In genomic region chr5:463952-464351, GRCh38 we compare ENCODE assay signal across 9 cellular contexts. TPM values are rescaled to one million over a fixed set of nuclear protein-coding genes. Genes with fewer than 3 reads are reported as not detected.
DNase-seq lines count a peak whose midpoint lies in the region; ATAC-seq lines count a peak whose summit lies in the region.
"Had no signal": no experiment of that assay in that cellular context is flagged by ENCODE, and none has a peak within 500 bp of the region (broad histone marks: within the 10 kb centered on the region; RNA-seq: fewer than 3 reads in every experiment).

No MANE protein-coding gene starts in this region.

- peak overlapping the region; percentile 13 to 42 for H3K4me3 Mint-ChIP-seq in activated T-cell treated with anti-CD3 and anti-CD28 coated beads, Interleukin-2, amount 50 U/mL, for 72 hours
- peak overlapping the region; percentile 6 for H3K4me3 Mint-ChIP-seq in memory B cell
- peak overlapping the region; percentile 23 for H3K4me3 Mint-ChIP-seq in stimulated activated naive CD8-positive, alpha-beta T cell treated with anti-CD3 and anti-CD28 coated beads, Interleukin-15, Interleukin-2, amounts not matched to agents 100 ng/mL and 50 ng/mL, for 24 hours

- H3K9me3 Mint-ChIP-seq in activated T-cell treated with anti-CD3 and anti-CD28 coated beads, Interleukin-2, amount 50 U/mL, for 72 hours, result no peaks in the 10 kb centered on the region
- no peaks in the 10 kb centered on the region for H3K9me3 Mint-ChIP-seq in memory B cell
- no peaks in the 10 kb centered on the region for H3K9me3 Mint-ChIP-seq in stimulated activated naive CD8-positive, alpha-beta T cell treated with anti-CD3 and anti-CD28 coated beads, Interleukin-15, Interleukin-2, amounts not matched to agents 100 ng/mL and 50 ng/mL, for 24 hours

- peak; percentile 52 for DNase-seq in T-helper 9 cell
- DNase-seq in activated T-cell treated with anti-CD3 and anti-CD28 coated beads, Interleukin-2, amount 50 U/mL, for 72 hours, result peak; percentile 71 to 81
- peak; percentile 61 to 85 for DNase-seq in memory B cell (ENCODE audit: low spot score in 2 of 2)
- DNase-seq in NCI-H1694 treated with DMSO at 0.1 percent for 48 hours (lab: John Stamatoyannopoulos, UW), result no peak
- DNase-seq: brain microvascular endothelial cell, HCEC 1CT had no signal

- H3K36me3 Mint-ChIP-seq in activated T-cell treated with anti-CD3 and anti-CD28 coated beads, Interleukin-2, amount 50 U/mL, for 72 hours (ENCODE audit: insufficient read depth in 2 of 2), result peaks cover 20 to 35% of the 10 kb centered on the region in 2 donors
- H3K36me3 Mint-ChIP-seq in memory B cell, result peaks cover 23% of the 10 kb centered on the region
- peaks cover 54% of the 10 kb centered on the region for H3K36me3 Mint-ChIP-seq in stimulated activated naive CD8-positive, alpha-beta T cell treated with anti-CD3 and anti-CD28 coated beads, Interleukin-15, Interleukin-2, amounts not matched to agents 100 ng/mL and 50 ng/mL, for 24 hours (ENCODE audit: low read depth)

- ATAC-seq in activated T-cell treated with anti-CD3 and anti-CD28 coated beads, Interleukin-2, amount 50 U/mL, for 72 hours (replicated peaks in 1 of 2), result peak; percentile 79
- ATAC-seq in memory B cell (ENCODE audit: low read depth), result peak; percentile 94
- no peak for ATAC-seq in HG03571 (IDR thresholded peaks at IDR 0.05; ENCODE audit: unreplicated experiment)
- no peak for ATAC-seq in HG03159 (IDR thresholded peaks at IDR 0.05; ENCODE audit: unreplicated experiment)

- no peaks in the 10 kb centered on the region for H3K27me3 Mint-ChIP-seq in activated T-cell treated with anti-CD3 and anti-CD28 coated beads, Interleukin-2, amount 50 U/mL, for 72 hours (ENCODE audit: low read depth)
- H3K27me3 Mint-ChIP-seq in memory B cell, result no peaks in the 10 kb centered on the region
- H3K27me3 Mint-ChIP-seq in stimulated activated naive CD8-positive, alpha-beta T cell treated with anti-CD3 and anti-CD28 coated beads, Interleukin-15, Interleukin-2, amounts not matched to agents 100 ng/mL and 50 ng/mL, for 24 hours, result no peaks in the 10 kb centered on the region

- H3K27ac Mint-ChIP-seq in activated T-cell treated with anti-CD3 and anti-CD28 coated beads, Interleukin-2, amount 50 U/mL, for 72 hours, result peak overlapping the region; percentile 17
- H3K27ac Mint-ChIP-seq in memory B cell, result peak overlapping the region; percentile 62
- H3K27ac Mint-ChIP-seq in stimulated activated naive CD8-positive, alpha-beta T cell treated with anti-CD3 and anti-CD28 coated beads, Interleukin-15, Interleukin-2, amounts not matched to agents 100 ng/mL and 50 ng/mL, for 24 hours, result peak overlapping the region; percentile 90

- H3K4me1 Mint-ChIP-seq in activated T-cell treated with anti-CD3 and anti-CD28 coated beads, Interleukin-2, amount 50 U/mL, for 72 hours (ENCODE audit: low read depth), result peaks cover 53% of the 10 kb centered on the region
- H3K4me1 Mint-ChIP-seq in memory B cell, result peaks cover 13% of the 10 kb centered on the region
- peaks cover 52% of the 10 kb centered on the region for H3K4me1 Mint-ChIP-seq in stimulated activated naive CD8-positive, alpha-beta T cell treated with anti-CD3 and anti-CD28 coated beads, Interleukin-15, Interleukin-2, amounts not matched to agents 100 ng/mL and 50 ng/mL, for 24 hours (ENCODE audit: low read depth)

RNA-seq across cellular contexts. Expression of gene EXOC3, which starts 21.0 kb away (rescaled TPM):
- total RNA-seq in activated T-cell treated with anti-CD3 and anti-CD28 coated beads, Interleukin-2, amount 50 U/mL, for 72 hours, result 10 to 100 TPM; 60.1 to 78.2 TPM

Comparison
In these comparisons a context has a peak if more than half of its experiments do, and no peak if none do; other contexts are left out.
1. ATAC-seq: peak in activated T-cell treated with anti-CD3 and anti-CD28 coated beads, Interleukin-2, amount 50 U/mL, for 72 hours (2 of 2) and memory B cell (single experiment); none in HG03571 (single experiment) and HG03159 (single experiment).
2. H3K27ac Mint-ChIP-seq: peak in every context shown above with its lines; median percentile 90 in stimulated activated naive CD8-positive, alpha-beta T cell treated with anti-CD3 and anti-CD28 coated beads, Interleukin-15, Interleukin-2, amounts not matched to agents 100 ng/mL and 50 ng/mL, for 24 hours; 62 in memory B cell; 17 in activated T-cell treated with anti-CD3 and anti-CD28 coated beads, Interleukin-2, amount 50 U/mL, for 72 hours.
3. Peak in every context shown above with its lines, with median percentiles within 50 percentile points of each other: H3K4me3 Mint-ChIP-seq.